ENCODE assay signal across 22 cellular contexts in genomic region chr12:105906545-105906944, GRCh38.
A peak's percentile ranks its signal among the peaks of the same experiment; 100 is the strongest.
DNase-seq lines count a peak whose midpoint lies in the region; ATAC-seq, FAIRE-seq and TF ChIP-seq lines count a peak whose summit lies in the region.
"Had no signal": no experiment of that assay in that cellular context is flagged by ENCODE, and none has a peak within 500 bp of the region (broad histone marks: within the 10 kb centered on the region; RNA-seq: fewer than 3 reads in every experiment).

No MANE protein-coding gene starts in this region.

- peak overlapping the region; percentile 11 for H3K14ac ChIP-seq in neuronal stem cell (ENCODE audit: low read length)

- no peak overlapping the region for H3K4ac ChIP-seq in neuronal stem cell (ENCODE audit: low read length)

- no peak overlapping the region for H2BK120ac ChIP-seq in neuronal stem cell (ENCODE audit: low read depth, low read length)

- DNase-seq in Caco-2: peak in 1 of 2 experiments; percentile 38
- peak; percentile 72 for DNase-seq in adipocyte (ENCODE audit: low read depth)
- no peak for DNase-seq in endothelial cell of umbilical vein (ENCODE audit: low read depth, low spot score)
- no peak for DNase-seq in neuronal stem cell (ENCODE audit: low spot score)
- no peak for DNase-seq in testis
- no peak for DNase-seq in Kasumi-1 (lab: John Stamatoyannopoulos, UW)
- no peak for DNase-seq in posterior cingulate gyrus
- DNase-seq in effector memory CD8-positive, alpha-beta T cell: no peak
- DNase-seq: DMS53, EL, GF-D8, H7, NCI-H1092, NCI-H1436, NCI-H2029, NCI-H524 treated with DMSO at 0.1 percent for 48 hours, NCI-H82, Peyer's patch had no signal

- H3K4me1 ChIP-seq in Caco-2: peaks cover 14% of the 10 kb centered on the region
- H3K4me1 ChIP-seq in adipocyte (ENCODE audit: control insufficient read depth, insufficient read depth, low read length): no peaks in the 10 kb centered on the region
- H3K4me1 ChIP-seq in endothelial cell of umbilical vein (ENCODE audit: control insufficient read depth, extremely low read depth, insufficient read depth, low read length): no peaks in the 10 kb centered on the region
- H3K4me1 ChIP-seq in neuronal stem cell (ENCODE audit: control insufficient read depth in 2 of 2, insufficient read depth in 1 of 2, low read depth in 1 of 2, low read length in 2 of 2): peaks cover 0 to 4% of the 10 kb centered on the region in 2 donors
- peaks cover 10% of the 10 kb centered on the region for H3K4me1 ChIP-seq in testis
- H3K4me1 ChIP-seq: Peyer's patch had no signal

- no peak overlapping the region for H4K91ac ChIP-seq in neuronal stem cell (ENCODE audit: low read depth, low read length, poor library complexity)

- BruUV-seq in Caco-2 (replicated peaks; lab: Mats Ljungman, UMichigan) (no TSS peak), endothelial cell of umbilical vein (replicated peaks; lab: Mats Ljungman, UMichigan) (no TSS peak)

- H2AFZ ChIP-seq in endothelial cell of umbilical vein (ENCODE audit: low read depth, low read length): no peak overlapping the region
- H2AFZ ChIP-seq in neuronal stem cell (ENCODE audit: low read length): no peak overlapping the region

- no peaks in the 10 kb centered on the region for H3K9me3 ChIP-seq in Caco-2
- no peaks in the 10 kb centered on the region for H3K9me3 ChIP-seq in adipocyte (ENCODE audit: control insufficient read depth, low read length)
- H3K9me3 ChIP-seq in endothelial cell of umbilical vein (replicated peaks; ENCODE audit: control insufficient read depth, insufficient read depth, low read length): no peaks in the 10 kb centered on the region
- no peaks in the 10 kb centered on the region for H3K9me3 ChIP-seq in neuronal stem cell (replicated peaks in 1 of 2; ENCODE audit: control insufficient read depth in 2 of 2, insufficient read depth in 1 of 2, low read depth in 1 of 2, low read length in 2 of 2)
- H3K9me3 ChIP-seq in testis: no peaks in the 10 kb centered on the region
- H3K9me3 ChIP-seq: Peyer's patch had no signal

- FAIRE-seq in endothelial cell of umbilical vein (lab: Jason Lieb, UNC): peak; percentile 35
- FAIRE-seq: D721Med, K562 had no signal

- no peaks in the 10 kb centered on the region for H4K20me1 ChIP-seq in endothelial cell of umbilical vein (replicated peaks; ENCODE audit: control insufficient read depth, extremely low read depth, insufficient read depth, low read length)

- H3K4me1 Mint-ChIP-seq in Caco-2 (ENCODE audit: low read depth, unreplicated experiment): peaks cover 15% of the 10 kb centered on the region
- no peaks in the 10 kb centered on the region for H3K4me1 Mint-ChIP-seq in effector memory CD8-positive, alpha-beta T cell (ENCODE audit: low read depth in 2 of 2)
- H3K4me1 Mint-ChIP-seq: B cell, CD14-positive monocyte had no signal

- ATAC-seq in effector memory CD8-positive, alpha-beta T cell (replicated peaks): no peak
- ATAC-seq: K562 had no signal

- H3K9ac ChIP-seq in adipocyte (ENCODE audit: low read length) (no peak overlapping the region), endothelial cell of umbilical vein (replicated peaks; ENCODE audit: extremely low read depth, insufficient read depth, low read length) (no peak overlapping the region), neuronal stem cell (ENCODE audit: low read depth, low read length, poor library complexity) (no peak overlapping the region)

- H3K27me3 Mint-ChIP-seq in Caco-2 (ENCODE audit: insufficient read depth, unreplicated experiment): no peaks in the 10 kb centered on the region
- peaks cover 0 to 6% of the 10 kb centered on the region in 2 donors for H3K27me3 Mint-ChIP-seq in effector memory CD8-positive, alpha-beta T cell

- no peaks in the 10 kb centered on the region for H3K79me1 ChIP-seq in neuronal stem cell (ENCODE audit: low read depth, low read length)

- peak overlapping the region; percentile 2 for H3K27ac Mint-ChIP-seq in Caco-2 (ENCODE audit: unreplicated experiment)
- no peak overlapping the region for H3K27ac Mint-ChIP-seq in effector memory CD8-positive, alpha-beta T cell
- H3K27ac Mint-ChIP-seq: B cell, CD14-positive monocyte had no signal

- H3K4me3 Mint-ChIP-seq in Caco-2 (ENCODE audit: unreplicated experiment): no peak overlapping the region
- no peak overlapping the region for H3K4me3 Mint-ChIP-seq in effector memory CD8-positive, alpha-beta T cell
- H3K4me3 Mint-ChIP-seq: B cell, CD14-positive monocyte had no signal

- H2BK5ac ChIP-seq in neuronal stem cell (ENCODE audit: low read length): no peak overlapping the region

- WGBS in neuronal stem cell (ENCODE audit: extremely low coverage in 2 of 2, insufficient read length in 2 of 2, insufficient replicate concordance in 1 of 2), 2 donors: no CpG with 5 or more reads among the region's 1 CpG
- WGBS in testis, 2 donors: 42 to 59% methylated on average over 1 of the region's 1 CpG

- no peaks in the 10 kb centered on the region for H3K9me3 Mint-ChIP-seq in Caco-2 (ENCODE audit: unreplicated experiment)
- peaks cover 0 to 1% of the 10 kb centered on the region in 2 donors for H3K9me3 Mint-ChIP-seq in effector memory CD8-positive, alpha-beta T cell

- no peak overlapping the region for H2BK15ac ChIP-seq in neuronal stem cell (ENCODE audit: low read length)

- dilution Hi-C loops in endothelial cell of umbilical vein (cut with MboI; ENCODE audit: extremely low pct_ligation_motif_present, low sequenced_read_pairs): no loop called here

- intact Hi-C loops in Caco-2 (cut with micrococcal nuclease; ENCODE audit: unreplicated experiment): loop anchor here (2.0 kb wide), 1 partner anchor 46 kb away; no protein-coding TSS in a partner anchor
- intact Hi-C loops in endothelial cell of umbilical vein (cut with micrococcal nuclease): no loop called here
- intact Hi-C loops in testis (cut with DNase I; ENCODE audit: low total_unique reads): no loop called here
- intact Hi-C loops in posterior cingulate gyrus (cut with DNase I): no loop called here

- H2BK12ac ChIP-seq in neuronal stem cell (ENCODE audit: low read length): no peak overlapping the region

- no peak overlapping the region for H3K27ac ChIP-seq in endothelial cell of umbilical vein (ENCODE audit: insufficient read depth, low read depth, low read length)
- no peak overlapping the region for H3K27ac ChIP-seq in neuronal stem cell (replicated peaks; ENCODE audit: low read length)
- H3K27ac ChIP-seq in testis: no peak overlapping the region
- H3K27ac ChIP-seq: Peyer's patch had no signal

- H3K18ac ChIP-seq in neuronal stem cell (ENCODE audit: low read length): no peak overlapping the region

- TF ChIP-seq POLR2A in endothelial cell of umbilical vein (IDR thresholded peaks at IDR 0.05; ENCODE audit: low read depth, low read length): no peak
- TF ChIP-seq POLR2A in testis (IDR thresholded peaks at IDR 0.05): no peak

- H3K9me1 ChIP-seq in endothelial cell of umbilical vein (replicated peaks; ENCODE audit: control insufficient read depth, extremely low read depth, insufficient read depth, low read length): no peaks in the 10 kb centered on the region

- CTCF ChIA-PET in Caco-2 (lab: Charles Lee): interaction anchor here (0.7 kb wide), 1 partner anchor 232 kb away, joined by 12 read pairs; the partner anchor contains the start of gene NUAK1
- CTCF ChIA-PET in endothelial cell of umbilical vein (lab: Charles Lee): no interaction called here

- TF ChIP-seq CTCF in Caco-2 (IDR thresholded peaks at IDR 0.05; ENCODE audit: insufficient read depth in 1 of 2, low read depth in 1 of 2, low read length in 1 of 2, severe bottlenecking in 1 of 2, unreplicated experiment in 1 of 2) (no peak), endothelial cell of umbilical vein (IDR thresholded peaks at IDR 0.05; ENCODE audit: extremely low read depth in 1 of 2, insufficient read depth in 1 of 2, low read depth in 1 of 2, low read length in 2 of 2) (no peak), testis (IDR thresholded peaks at IDR 0.05) (no peak)

- no peak overlapping the region for H2AK5ac ChIP-seq in neuronal stem cell (ENCODE audit: low read depth, low read length)

- H3K79me2 ChIP-seq in endothelial cell of umbilical vein (ENCODE audit: control insufficient read depth, insufficient read depth, low read length): no peaks in the 10 kb centered on the region

- H3K36me3 ChIP-seq in Caco-2 (ENCODE audit: control insufficient read depth, insufficient read depth, low read length) (no peaks in the 10 kb centered on the region), adipocyte (ENCODE audit: control insufficient read depth, insufficient read depth, low read length, severe bottlenecking) (no peaks in the 10 kb centered on the region), endothelial cell of umbilical vein (ENCODE audit: control insufficient read depth in 2 of 2, extremely low read depth in 1 of 2, insufficient read depth in 2 of 2, low read length in 2 of 2) (no peaks in the 10 kb centered on the region), neuronal stem cell (replicated peaks in 1 of 2; ENCODE audit: control insufficient read depth in 2 of 2, insufficient read depth in 2 of 2, low read length in 2 of 2) (no peaks in the 10 kb centered on the region), testis (ENCODE audit: low read depth, missing control alignments) (no peaks in the 10 kb centered on the region)
- H3K36me3 ChIP-seq: Peyer's patch had no signal

- POLR2A ChIA-PET in Caco-2 (lab: Charles Lee): no interaction called here
- POLR2A ChIA-PET in endothelial cell of umbilical vein (lab: Charles Lee): no interaction called here

- no peak overlapping the region for H4K8ac ChIP-seq in neuronal stem cell (ENCODE audit: low read depth, low read length)

- H3K4me2 ChIP-seq in endothelial cell of umbilical vein (ENCODE audit: insufficient read depth, low read length) (no peak overlapping the region), neuronal stem cell (ENCODE audit: insufficient read depth, low read length, poor library complexity, severe bottlenecking) (no peak overlapping the region)

- no peaks in the 10 kb centered on the region for H3K36me3 Mint-ChIP-seq in Caco-2 (ENCODE audit: insufficient read depth, unreplicated experiment)
- no peaks in the 10 kb centered on the region for H3K36me3 Mint-ChIP-seq in effector memory CD8-positive, alpha-beta T cell (ENCODE audit: insufficient read depth)
- H3K36me3 Mint-ChIP-seq: CD14-positive monocyte had no signal

- no peak overlapping the region for H3K23ac ChIP-seq in neuronal stem cell (ENCODE audit: low read depth, low read length, poor library complexity)

- H3K4me3 ChIP-seq in Caco-2 (ENCODE audit: low read depth, low read length) (no peak overlapping the region), adipocyte (ENCODE audit: low read length) (no peak overlapping the region), endothelial cell of umbilical vein (replicated peaks in 1 of 3; ENCODE audit: insufficient read depth in 1 of 3, low read depth in 1 of 3, low read length in 3 of 3) (no peak overlapping the region), neuronal stem cell (ENCODE audit: low read length in 2 of 2) (peak overlapping the region in 1 of 2 donors; percentile 22), testis (no peak overlapping the region)
- H3K4me3 ChIP-seq: K562, Peyer's patch had no signal

- H3K27me3 ChIP-seq in Caco-2 (replicated peaks; ENCODE audit: control insufficient read depth, insufficient read depth, low read length) (no peaks in the 10 kb centered on the region), adipocyte (replicated peaks; ENCODE audit: control insufficient read depth, insufficient read depth, low read length) (no peaks in the 10 kb centered on the region), endothelial cell of umbilical vein (ENCODE audit: control insufficient read depth in 2 of 2, insufficient read depth in 2 of 2, low read length in 2 of 2) (peaks cover 0 to 5% of the 10 kb centered on the region in 2 experiments), neuronal stem cell (ENCODE audit: control insufficient read depth in 3 of 3, insufficient read depth in 3 of 3, low read depth in 1 of 3, low read length in 3 of 3) (no peaks in the 10 kb centered on the region), testis (no peaks in the 10 kb centered on the region)
- H3K27me3 ChIP-seq: Peyer's patch had no signal
